20 cellular contexts compared by ENCODE assay signal in the genomic region with DNA sequence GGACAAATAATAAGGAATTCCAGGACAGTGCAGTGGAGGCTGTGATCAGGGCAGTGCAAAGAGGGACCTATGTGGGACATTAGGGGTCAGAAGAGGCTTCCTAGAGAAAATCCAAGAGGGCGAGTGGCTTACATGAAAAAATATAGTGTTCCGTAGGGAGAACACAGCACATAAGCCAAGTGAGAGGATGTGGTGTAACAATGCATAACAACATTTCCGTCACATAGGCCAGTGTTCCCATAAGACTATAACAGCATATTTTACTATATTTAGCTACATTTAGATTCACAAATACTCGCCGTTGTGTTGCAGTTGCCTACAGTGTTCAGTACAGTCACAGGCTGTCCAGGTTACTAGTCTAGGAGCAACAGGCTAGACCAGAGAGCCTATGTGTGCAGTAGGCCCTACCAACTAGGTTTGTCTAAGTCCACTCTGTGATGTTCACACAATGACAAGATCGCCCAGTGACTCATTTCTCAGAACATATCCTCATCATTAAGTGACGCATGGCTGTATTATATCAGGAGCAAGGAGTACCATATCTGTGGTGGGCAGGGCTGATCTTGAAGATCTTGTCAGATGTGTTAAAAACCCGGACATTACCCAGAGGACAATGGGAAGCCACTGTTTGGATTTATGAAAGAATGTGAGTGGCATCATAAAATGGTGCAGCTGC.
"Had no signal": no experiment of that assay in that cellular context is flagged by ENCODE, and none has a peak within 500 bp of the region (broad histone marks: within the 10 kb centered on the region; RNA-seq: fewer than 3 reads in every experiment).

No MANE protein-coding gene starts in this region.

- H3K9ac ChIP-seq: SK-N-SH had no signal

- FAIRE-seq: HTR-8/SVneo, RCC 7860 had no signal

- DNase-seq: KBM-7, MV-4-11, NCI-H1048, NCI-H1105, NCI-H1417, NCI-H1436 treated with DMSO at 0.1 percent for 48 hours, NCI-H1694, NCI-H187 treated with DMSO at 0.1 percent for 48 hours, NCI-H2029 treated with DMSO at 0.1 percent for 48 hours, NCI-H2171 treated with DMSO at 0.1 percent for 48 hours, NCI-H524 treated with DMSO at 0.1 percent for 48 hours, NCI-H69, NCI-H774, SHP77, SK-N-SH, SW 1271 had no signal

- H3K27ac ChIP-seq: HL-60, RWPE1 had no signal

- H3K9me2 ChIP-seq: SK-N-SH had no signal

- H3K4me2 ChIP-seq: SK-N-SH had no signal

- H3K9me3 ChIP-seq: SK-N-SH had no signal
